Comparison of ENCODE assay signal across 21 cellular contexts in the genomic region with DNA sequence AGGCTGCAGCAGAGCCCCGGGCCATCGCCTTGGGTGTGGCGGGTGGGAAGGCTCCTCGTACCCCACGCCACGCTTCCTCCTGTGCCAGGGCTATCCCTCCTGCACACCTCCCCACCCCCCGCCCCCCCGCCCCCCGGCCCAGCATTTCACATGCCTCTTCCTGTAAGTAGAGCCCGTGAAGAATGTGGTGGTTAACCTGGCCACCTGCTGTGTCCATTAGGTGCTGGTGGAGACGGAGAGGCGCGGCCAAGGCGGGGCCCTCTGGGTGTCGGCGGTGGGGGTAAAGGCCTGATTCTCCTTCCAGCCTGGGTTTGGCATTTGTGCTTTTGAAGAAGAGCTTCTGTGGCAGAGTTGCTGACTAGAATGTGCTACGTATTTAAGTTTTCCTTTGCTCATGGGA.
A peak's percentile ranks its signal among the peaks of the same experiment; 100 is the strongest.
DNase-seq lines count a peak whose midpoint lies in the region; ATAC-seq, FAIRE-seq and TF ChIP-seq lines count a peak whose summit lies in the region.
"Had no signal": no experiment of that assay in that cellular context is flagged by ENCODE, and none has a peak within 500 bp of the region (broad histone marks: within the 10 kb centered on the region; RNA-seq: fewer than 3 reads in every experiment).

No MANE protein-coding gene starts in this region.

- no peaks in the 10 kb centered on the region for H3K79me2 ChIP-seq in HCT116 (ENCODE audit: insufficient read depth, low read length)

- H3K36me3 ChIP-seq in HCT116 (ENCODE audit: control insufficient read depth in 1 of 2, insufficient read depth in 2 of 2, low read length in 2 of 2) (no peaks in the 10 kb centered on the region), endodermal cell (ENCODE audit: control insufficient read depth, insufficient read depth, low read length) (no peaks in the 10 kb centered on the region), small intestine (ENCODE audit: control insufficient read depth in 2 of 2, insufficient read depth in 2 of 2, low read length in 2 of 2) (no peaks in the 10 kb centered on the region)
- H3K36me3 ChIP-seq: BLaER1 treated with 17β-estradiol and CSF1 and Interleukin-3, amounts not matched to agents 10 nM and 100 nM; Peyer's patch had no signal

- DNase-seq in HCT116 (ENCODE audit: low read depth, low spot score): no peak
- peak; percentile 20 for DNase-seq in NCI-H510A (lab: John Stamatoyannopoulos, UW)
- DNase-seq in endodermal cell: peak; percentile 83
- DNase-seq in small intestine: peak; percentile 10
- no peak for DNase-seq in DMS53 treated with DMSO at 0.1 percent for 48 hours (lab: John Stamatoyannopoulos, UW; ENCODE audit: unreplicated experiment)
- no peak for DNase-seq in RKO (ENCODE audit: low spot score)
- DNase-seq: DMS79 treated with DMSO at 0.1 percent for 48 hours; HCEC 1CT; KBM-7; MV-4-11; NCI-H1930; NCI-H2171 treated with DMSO at 0.1 percent for 48 hours; NCI-H446; NCI-H748 treated with DMSO at 0.1 percent for 48 hours; NK-92 treated with Interleukin-12 subunit alpha and Interleukin-12 subunit beta, amount 100 ng/mL, for 24 hours; Peyer's patch had no signal

- TF ChIP-seq CTCF in HCT116 (IDR thresholded peaks at IDR 0.05 in 2 of 3, conservative IDR thresholded peaks at IDR 0.05 in 1 of 3; ENCODE audit: borderline replicate concordance in 1 of 3, insufficient read depth in 1 of 3, low read depth in 2 of 3, low read length in 2 of 3): no peak
- TF ChIP-seq CTCF in endodermal cell (conservative IDR thresholded peaks at IDR 0.05): no peak

- no peak overlapping the region for H3K27ac Mint-ChIP-seq in endodermal cell

- H3K27ac ChIP-seq in HCT116 (ENCODE audit: low read depth, low read length): no peak overlapping the region
- no peak overlapping the region for H3K27ac ChIP-seq in endodermal cell (ENCODE audit: low read depth, low read length)
- H3K27ac ChIP-seq in small intestine (ENCODE audit: low read depth in 1 of 2, low read length in 1 of 2): no peak overlapping the region
- H3K27ac ChIP-seq: BLaER1 treated with 17β-estradiol and CSF1 and Interleukin-3, amounts not matched to agents 10 nM and 100 nM; Peyer's patch had no signal

- BruUV-seq in HCT116 (replicated peaks; lab: Mats Ljungman, UMichigan): no TSS peak

- H3K27me3 Mint-ChIP-seq in endodermal cell (ENCODE audit: insufficient read depth): peaks cover 10% of the 10 kb centered on the region

- CTCF ChIA-PET in HCT116 (lab: Charles Lee): no interaction called here

- intact Hi-C loops in HCT116 (cut with micrococcal nuclease): loop anchor here (10.0 kb wide), 1 partner anchor 604 kb away; no protein-coding TSS in a partner anchor

- POLR2A ChIA-PET in HCT116 (lab: Charles Lee): no interaction called here

- H3K4me1 ChIP-seq in HCT116 (ENCODE audit: control insufficient read depth in 1 of 2, insufficient read depth in 2 of 2, low read length in 2 of 2) (peaks cover 5 to 6% of the 10 kb centered on the region in 2 experiments; a peak in 3 of 4 replicates), endodermal cell (ENCODE audit: control insufficient read depth, insufficient read depth, low read length) (no peaks in the 10 kb centered on the region), small intestine (ENCODE audit: control insufficient read depth in 2 of 2, insufficient read depth in 1 of 2, low read depth in 1 of 2, low read length in 1 of 2) (no peaks in the 10 kb centered on the region)
- H3K4me1 ChIP-seq: Peyer's patch had no signal

- no peak overlapping the region for H2AFZ ChIP-seq in HCT116 (ENCODE audit: low read depth, low read length, poor library complexity, severe bottlenecking)

- H3K27me3 ChIP-seq in HCT116 (ENCODE audit: insufficient read depth, low read length) (0 out of 2 replicates have a peak, but pooled peaks cover 4% of the 10 kb centered on the region), endodermal cell (ENCODE audit: control insufficient read depth, insufficient read depth, low read length, poor library complexity, severe bottlenecking) (peaks cover 17% of the 10 kb centered on the region), small intestine (ENCODE audit: control insufficient read depth in 2 of 2, insufficient read depth in 2 of 2, low read length in 2 of 2) (no peaks in the 10 kb centered on the region)
- H3K27me3 ChIP-seq: BLaER1 treated with 17β-estradiol and CSF1 and Interleukin-3, amounts not matched to agents 10 nM and 100 nM; Peyer's patch had no signal

- no peaks in the 10 kb centered on the region for H3K9me3 Mint-ChIP-seq in endodermal cell

- ATAC-seq in HCT116 (peak; percentile 61), HG02610 (IDR thresholded peaks at IDR 0.05; ENCODE audit: unreplicated experiment) (no peak)
- ATAC-seq: Right ventricle myocardium inferior had no signal

- WGBS in endodermal cell (ENCODE audit: insufficient coverage in 1 of 2, insufficient read length in 1 of 2), 2 experiments: 81 to 86% methylated on average over 7 to 10 of the region's 17 CpGs
- WGBS in small intestine, 3 donors: 60 to 77% (median 62%) methylated on average over 17 of the region's 17 CpGs

- H3K4me2 ChIP-seq in HCT116 (ENCODE audit: low read length): no peak overlapping the region
- H3K4me2 ChIP-seq: BLaER1 treated with 17β-estradiol and CSF1 and Interleukin-3, amounts not matched to agents 10 nM and 100 nM had no signal

- RAD21 ChIA-PET in HCT116 (lab: Charles Lee; ENCODE audit: low non-redundant PET in 1 of 2, low total read pairs in 2 of 2, uncharacterized antibody in 2 of 2, unreplicated experiment in 2 of 2): no interaction called here

- H3K4me1 Mint-ChIP-seq in endodermal cell: peaks cover 17% of the 10 kb centered on the region

- H4K20me1 ChIP-seq in HCT116 (ENCODE audit: insufficient read depth): no peaks in the 10 kb centered on the region
- H4K20me1 ChIP-seq: BLaER1 treated with 17β-estradiol and CSF1 and Interleukin-3, amounts not matched to agents 10 nM and 100 nM had no signal

- TF ChIP-seq RAD21 in HCT116 (IDR thresholded peaks at IDR 0.05; ENCODE audit: low read depth): no peak

- no peaks in the 10 kb centered on the region for H3K9me2 ChIP-seq in HCT116 (ENCODE audit: insufficient read depth)

- H3K4me3 Mint-ChIP-seq in endodermal cell: no peak overlapping the region

- no peak for TF ChIP-seq POLR2A in HCT116 (IDR thresholded peaks at IDR 0.05; ENCODE audit: borderline replicate concordance, extremely low read depth, insufficient read depth, insufficient read length)

- H3K36me3 Mint-ChIP-seq in endodermal cell (ENCODE audit: low read depth): no peaks in the 10 kb centered on the region

- no peak overlapping the region for H3K4me3 ChIP-seq in HCT116 (replicated peaks in 1 of 2; ENCODE audit: low read depth in 1 of 2, low read length in 2 of 2)
- H3K4me3 ChIP-seq in endodermal cell (ENCODE audit: low read length): no peak overlapping the region
- H3K4me3 ChIP-seq in small intestine (ENCODE audit: low read depth in 1 of 2, low read length in 2 of 2): no peak overlapping the region
- H3K4me3 ChIP-seq: BLaER1 treated with 17β-estradiol and CSF1 and Interleukin-3, amounts not matched to agents 10 nM and 100 nM; Peyer's patch had no signal

- no peak for FAIRE-seq in small intestine (lab: Jason Lieb, UNC)
- FAIRE-seq: D721Med, G401.6 had no signal

- H3K9ac ChIP-seq in HCT116 (ENCODE audit: low read length) (no peak overlapping the region), endodermal cell (ENCODE audit: extremely low read depth, low read length, poor library complexity, severe bottlenecking) (no peak overlapping the region)
- H3K9ac ChIP-seq: BLaER1 treated with 17β-estradiol and CSF1 and Interleukin-3, amounts not matched to agents 10 nM and 100 nM had no signal

- no peaks in the 10 kb centered on the region for H3K9me3 ChIP-seq in HCT116 (ENCODE audit: control insufficient read depth in 1 of 2, insufficient read depth in 1 of 2, low read depth in 1 of 2, low read length in 2 of 2)
- no peaks in the 10 kb centered on the region for H3K9me3 ChIP-seq in endodermal cell (ENCODE audit: control insufficient read depth, low read length)
- no peaks in the 10 kb centered on the region for H3K9me3 ChIP-seq in small intestine (ENCODE audit: control insufficient read depth, low read depth)
- H3K9me3 ChIP-seq: BLaER1 treated with 17β-estradiol and CSF1 and Interleukin-3, amounts not matched to agents 10 nM and 100 nM; Peyer's patch had no signal

TF ChIP-seq in HCT116, 20 proteins besides CTCF, POLR2A, EP300 and RAD21 (continues in another document):
- TF ChIP-seq TCF7L2 (IDR thresholded peaks at IDR 0.05; ENCODE audit: borderline replicate concordance, extremely low read depth, insufficient read depth, insufficient read length) (no peak), ELF1 (IDR thresholded peaks at IDR 0.05; ENCODE audit: borderline replicate concordance, low read depth) (no peak)
- TF ChIP-seq, protein P1, sequence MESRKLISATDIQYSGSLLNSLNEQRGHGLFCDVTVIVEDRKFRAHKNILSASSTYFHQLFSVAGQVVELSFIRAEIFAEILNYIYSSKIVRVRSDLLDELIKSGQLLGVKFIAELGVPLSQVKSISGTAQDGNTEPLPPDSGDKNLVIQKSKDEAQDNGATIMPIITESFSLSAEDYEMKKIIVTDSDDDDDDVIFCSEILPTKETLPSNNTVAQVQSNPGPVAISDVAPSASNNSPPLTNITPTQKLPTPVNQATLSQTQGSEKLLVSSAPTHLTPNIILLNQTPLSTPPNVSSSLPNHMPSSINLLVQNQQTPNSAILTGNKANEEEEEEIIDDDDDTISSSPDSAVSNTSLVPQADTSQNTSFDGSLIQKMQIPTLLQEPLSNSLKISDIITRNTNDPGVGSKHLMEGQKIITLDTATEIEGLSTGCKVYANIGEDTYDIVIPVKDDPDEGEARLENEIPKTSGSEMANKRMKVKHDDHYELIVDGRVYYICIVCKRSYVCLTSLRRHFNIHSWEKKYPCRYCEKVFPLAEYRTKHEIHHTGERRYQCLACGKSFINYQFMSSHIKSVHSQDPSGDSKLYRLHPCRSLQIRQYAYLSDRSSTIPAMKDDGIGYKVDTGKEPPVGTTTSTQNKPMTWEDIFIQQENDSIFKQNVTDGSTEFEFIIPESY (IDR thresholded peaks at IDR 0.05; ENCODE audit: extremely low read depth, insufficient replicate concordance, low read length): no peak

Comparison
In these comparisons a context has a peak if more than half of its experiments do, and no peak if none do; other contexts are left out.
1. DNase-seq: peak in NCI-H510A (single experiment), endodermal cell (single experiment) and small intestine (single experiment); none in HCT116 (single experiment), DMS53 treated with DMSO at 0.1 percent for 48 hours (single experiment) and RKO (single experiment).